ENCODE assay signal across 11 cellular contexts in the genomic region with DNA sequence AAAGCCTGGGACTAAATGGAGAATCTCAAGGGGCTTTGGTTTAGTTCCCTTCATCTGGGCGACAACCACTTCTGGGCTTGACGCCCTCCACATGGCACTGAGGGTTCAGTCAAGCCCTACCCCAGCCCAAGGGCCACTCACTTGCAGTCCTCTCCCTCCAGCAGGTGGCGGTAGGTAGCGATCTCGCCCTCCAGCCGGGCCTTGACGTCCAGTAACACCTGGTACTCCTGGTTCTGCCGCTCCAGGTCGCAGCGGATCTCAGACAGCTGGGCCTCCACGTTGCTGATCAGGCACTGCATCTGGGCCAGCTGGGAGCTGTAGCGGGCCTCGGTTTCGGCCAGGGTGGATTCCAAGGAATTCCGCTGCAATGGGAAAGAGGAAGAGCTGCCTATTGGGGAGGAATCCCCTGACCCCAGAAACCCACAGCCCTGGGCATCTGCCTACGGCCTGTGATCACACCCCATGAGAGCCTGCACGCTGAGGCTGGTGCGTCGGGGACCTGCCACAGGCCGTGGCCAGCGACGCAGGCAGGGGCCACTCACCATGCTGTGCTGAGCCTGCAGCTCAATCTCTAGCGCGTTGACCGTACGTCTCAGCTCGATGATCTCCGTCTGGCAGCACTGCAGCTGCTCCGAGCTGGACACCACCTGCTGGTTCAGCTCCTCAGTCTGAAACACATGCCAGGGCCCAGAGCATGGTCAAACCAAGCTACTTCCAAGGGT. TPM values are rescaled to one million over a fixed set of nuclear protein-coding genes. Genes with fewer than 3 reads are reported as not detected.
DNase-seq lines count a peak whose midpoint lies in the region; ATAC-seq and TF ChIP-seq lines count a peak whose summit lies in the region.
"Had no signal": no experiment of that assay in that cellular context is flagged by ENCODE, and none has a peak within 500 bp of the region (broad histone marks: within the 10 kb centered on the region; RNA-seq: fewer than 3 reads in every experiment).

No MANE protein-coding gene starts in this region.

- peaks cover 2% of the 10 kb centered on the region for H3K27me3 Mint-ChIP-seq in activated CD8-positive, alpha-beta T cell treated with anti-CD3 and anti-CD28 coated beads for 36 hours
- H3K27me3 Mint-ChIP-seq: CD4-positive, alpha-beta T cell had no signal

- no peak for ATAC-seq in activated CD8-positive, alpha-beta T cell treated with anti-CD3 and anti-CD28 coated beads for 36 hours
- no peak for ATAC-seq in GM21447 (IDR thresholded peaks at IDR 0.05; ENCODE audit: unreplicated experiment)

- POLR2A ChIA-PET in activated CD8-positive, alpha-beta T cell treated with anti-CD3 and anti-CD28 coated beads for 36 hours (lab: Charles Lee) = no interaction called here

- H3K36me3 ChIP-seq in stomach = no peaks in the 10 kb centered on the region

- WGBS in stomach, 5 donors = 69 to 84% (median 78%) methylated on average over 21 to 29 of the region's 29 CpGs

- no peak overlapping the region for H3K4me3 ChIP-seq in stomach

- DNase-seq in activated T-cell treated with anti-CD3 and anti-CD28 coated beads for 1 hour (ENCODE audit: low read depth) (peak; percentile 3), activated T-cell treated with anti-CD3 and anti-CD28 coated beads for 4 hours (no peak), iPS-NIHi7 (ENCODE audit: extremely low spot score) (peak; percentile 87), stomach (peak; percentile 49), NCI-H2081 treated with DMSO at 0.1 percent for 48 hours (lab: John Stamatoyannopoulos, UW) (no peak), NCI-H226 (no peak)
- DNase-seq in activated CD8-positive, alpha-beta T cell treated with anti-CD3 and anti-CD28 coated beads for 36 hours = peak; percentile 61
- DNase-seq: NCI-H1436 treated with DMSO at 0.1 percent for 48 hours had no signal

- no peak overlapping the region for H3K27ac ChIP-seq in stomach

- no peaks in the 10 kb centered on the region for H3K9me3 Mint-ChIP-seq in activated CD8-positive, alpha-beta T cell treated with anti-CD3 and anti-CD28 coated beads for 36 hours
- H3K9me3 Mint-ChIP-seq: CD4-positive, alpha-beta T cell had no signal

- TF ChIP-seq CTCF in activated CD8-positive, alpha-beta T cell treated with anti-CD3 and anti-CD28 coated beads for 36 hours (IDR thresholded peaks at IDR 0.05) = peak; percentile 56
- peak in 1 of 7 experiments; percentile 30 for TF ChIP-seq CTCF in stomach (IDR thresholded peaks at IDR 0.05)

- no peak for TF ChIP-seq POLR2A in stomach (IDR thresholded peaks at IDR 0.05)

- peaks cover 2% of the 10 kb centered on the region for H3K4me1 Mint-ChIP-seq in activated CD8-positive, alpha-beta T cell treated with anti-CD3 and anti-CD28 coated beads for 36 hours (ENCODE audit: low read depth)

- H3K9me3 ChIP-seq in stomach = no peaks in the 10 kb centered on the region

- CTCF ChIA-PET in activated CD8-positive, alpha-beta T cell treated with anti-CD3 and anti-CD28 coated beads for 36 hours (lab: Charles Lee) = interaction anchor here (1.1 to 3.6 kb wide), 7 partner anchors 9 to 176 kb away, joined by 3 to 14 read pairs (median 9); no protein-coding TSS in a partner anchor

- no peaks in the 10 kb centered on the region for H3K36me3 Mint-ChIP-seq in activated CD8-positive, alpha-beta T cell treated with anti-CD3 and anti-CD28 coated beads for 36 hours (ENCODE audit: low read depth)

- no peak overlapping the region for H3K27ac Mint-ChIP-seq in activated CD8-positive, alpha-beta T cell treated with anti-CD3 and anti-CD28 coated beads for 36 hours
- H3K27ac Mint-ChIP-seq: CD4-positive, alpha-beta T cell had no signal

- H3K27me3 ChIP-seq in stomach = peaks cover 0 to 15% (median 0%) of the 10 kb centered on the region in 3 donors

- intact Hi-C loops in activated CD8-positive, alpha-beta T cell treated with anti-CD3 and anti-CD28 coated beads for 36 hours (cut with micrococcal nuclease) = no loop called here
- intact Hi-C loops in stomach (cut with DNase I; ENCODE audit: low total_unique reads) = no loop called here

- peaks cover 0 to 15% (median 5%) of the 10 kb centered on the region in 4 donors for H3K4me1 ChIP-seq in stomach

- no peak overlapping the region for H3K4me3 Mint-ChIP-seq in activated CD8-positive, alpha-beta T cell treated with anti-CD3 and anti-CD28 coated beads for 36 hours
- H3K4me3 Mint-ChIP-seq: CD4-positive, alpha-beta T cell had no signal

- no peak for TF ChIP-seq EP300 in stomach (IDR thresholded peaks at IDR 0.05)

RNA-seq across cellular contexts. Expression of a gene that starts 2.7 kb away (rescaled TPM):
- not detected for total RNA-seq in activated CD8-positive, alpha-beta T cell treated with anti-CD3 and anti-CD28 coated beads for 36 hours
- total RNA-seq in stomach = not detected
- not detected for polyA plus RNA-seq in stomach
- total RNA-seq: CD4-positive, alpha-beta T cell; renal cortical epithelial cell had no signal

RNA-seq across cellular contexts. Expression of a gene that starts 6.0 kb away (rescaled TPM):
- not detected for total RNA-seq in activated CD8-positive, alpha-beta T cell treated with anti-CD3 and anti-CD28 coated beads for 36 hours
- not detected for total RNA-seq in stomach
- polyA plus RNA-seq in stomach = not detected
- total RNA-seq: CD4-positive, alpha-beta T cell; renal cortical epithelial cell had no signal

RNA-seq across cellular contexts. Expression of a gene that starts 18.4 kb away (rescaled TPM):
- total RNA-seq in activated CD8-positive, alpha-beta T cell treated with anti-CD3 and anti-CD28 coated beads for 36 hours = not detected
- total RNA-seq in stomach = 10 to 100 TPM in 2 of 5 donors, 1 to 10 TPM in 2, not detected in 1; 2.2 to 43.8 (median 11.1) TPM
- polyA plus RNA-seq in stomach = over 10,000 TPM in 1 of 3 donors, 10 to 100 TPM in 1, 1 to 10 TPM in 1; 1.1 to 12,460 (median 41.1) TPM
- total RNA-seq: CD4-positive, alpha-beta T cell; renal cortical epithelial cell had no signal

RNA-seq across cellular contexts. Expression of a gene that starts 19.8 kb away (rescaled TPM):
- not detected for total RNA-seq in activated CD8-positive, alpha-beta T cell treated with anti-CD3 and anti-CD28 coated beads for 36 hours
- not detected for total RNA-seq in stomach
- 1 to 10 TPM in 1 of 3 donors, not detected in 2; 1.9 TPM for polyA plus RNA-seq in stomach
- total RNA-seq: CD4-positive, alpha-beta T cell; renal cortical epithelial cell had no signal

RNA-seq across cellular contexts. Expression of a gene that starts 31.7 kb away (rescaled TPM):
- total RNA-seq in activated CD8-positive, alpha-beta T cell treated with anti-CD3 and anti-CD28 coated beads for 36 hours = not detected
- 1 to 10 TPM in 4 of 5 donors, not detected in 1; 1.6 to 9.4 (median 2.4) TPM for total RNA-seq in stomach
- polyA plus RNA-seq in stomach = 1,000 to 10,000 TPM in 1 of 3 donors, 1 to 10 TPM in 2; 1.4 to 3,416 (median 4.7) TPM
- total RNA-seq: CD4-positive, alpha-beta T cell had no signal

Comparison
In these comparisons a context has a peak if more than half of its experiments do, and no peak if none do; other contexts are left out.
1. DNase-seq: peak in activated T-cell treated with anti-CD3 and anti-CD28 coated beads for 1 hour (single experiment), activated CD8-positive, alpha-beta T cell treated with anti-CD3 and anti-CD28 coated beads for 36 hours (single experiment), iPS-NIHi7 (single experiment) and stomach (single experiment); none in activated T-cell treated with anti-CD3 and anti-CD28 coated beads for 4 hours (single experiment), NCI-H2081 treated with DMSO at 0.1 percent for 48 hours (single experiment) and NCI-H226 (single experiment).